Comparison of ENCODE assay signal across 23 cellular contexts in the genomic region with DNA sequence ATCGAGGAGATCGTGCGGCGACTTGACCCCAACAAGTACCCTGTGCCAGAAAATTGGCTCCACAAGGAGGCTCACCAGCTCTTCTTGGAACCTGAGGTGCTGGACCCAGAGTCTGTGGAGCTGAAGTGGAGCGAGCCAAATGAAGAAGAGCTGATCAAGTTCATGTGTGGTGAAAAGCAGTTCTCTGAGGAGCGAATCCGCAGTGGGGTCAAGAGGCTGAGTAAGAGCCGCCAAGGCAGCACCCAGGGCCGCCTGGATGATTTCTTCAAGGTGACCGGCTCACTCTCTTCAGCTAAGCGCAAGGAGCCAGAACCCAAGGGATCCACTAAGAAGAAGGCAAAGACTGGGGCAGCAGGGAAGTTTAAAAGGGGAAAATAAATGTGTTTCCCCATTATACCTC. TPM values are rescaled to one million over a fixed set of nuclear protein-coding genes. Genes with fewer than 3 reads are reported as not detected.
DNase-seq lines count a peak whose midpoint lies in the region; ATAC-seq and TF ChIP-seq lines count a peak whose summit lies in the region.
"Had no signal": no experiment of that assay in that cellular context is flagged by ENCODE, and none has a peak within 500 bp of the region (broad histone marks: within the 10 kb centered on the region; RNA-seq: fewer than 3 reads in every experiment).

No MANE protein-coding gene starts in this region.

- H4K20me1 ChIP-seq in BLaER1 treated with 17β-estradiol and CSF1 and Interleukin-3, amounts not matched to agents 10 nM and 100 nM, result peaks cover 0 to 63% (median 34%) of the 10 kb centered on the region in 11 experiments; a peak in 14 of 22 replicates

- H3K27ac ChIP-seq in BLaER1 treated with 17β-estradiol and CSF1 and Interleukin-3, amounts not matched to agents 10 nM and 100 nM, result no peak overlapping the region; a peak in 1 of 22 replicates
- H3K27ac ChIP-seq in SK-N-MC, result 0 out of 2 replicates have a peak overlapping the region, but pooled peaks have one; percentile 10
- no peak overlapping the region for H3K27ac ChIP-seq in CD8-positive, alpha-beta T cell (ENCODE audit: low read depth, low read length)

- TF ChIP-seq CTCF in nephron progenitor cell (IDR thresholded peaks at IDR 0.05), result no peak
- no peak for TF ChIP-seq CTCF in CD8-positive, alpha-beta T cell (IDR thresholded peaks at IDR 0.05)

- peak overlapping the region in 9 of 11 experiments; percentile 25 to 100 (median 98); a peak in 12 of 22 replicates for H3K9ac ChIP-seq in BLaER1 treated with 17β-estradiol and CSF1 and Interleukin-3, amounts not matched to agents 10 nM and 100 nM
- H3K9ac ChIP-seq in SK-N-MC (ENCODE audit: insufficient read length), result no peak overlapping the region

- H3K4me1 Mint-ChIP-seq in activated CD8-positive, alpha-beta memory T cell treated with anti-CD3 and anti-CD28 coated beads, Interleukin-2, amount 10 ng/mL, durations not matched to agents 7 days and 5 days, result peaks cover 54% of the 10 kb centered on the region
- H3K4me1 Mint-ChIP-seq in nephron progenitor cell, result peaks cover 52% of the 10 kb centered on the region
- H3K4me1 Mint-ChIP-seq in CD8-positive, alpha-beta T cell (ENCODE audit: low read depth), result peaks cover 24% of the 10 kb centered on the region

- H3K27ac Mint-ChIP-seq in activated CD8-positive, alpha-beta memory T cell treated with anti-CD3 and anti-CD28 coated beads, Interleukin-2, amount 10 ng/mL, durations not matched to agents 7 days and 5 days, result peak overlapping the region; percentile 54
- peak overlapping the region; percentile 92 for H3K27ac Mint-ChIP-seq in nephron progenitor cell
- no peak overlapping the region for H3K27ac Mint-ChIP-seq in CD8-positive, alpha-beta T cell

- H3K9me3 Mint-ChIP-seq in activated CD8-positive, alpha-beta memory T cell treated with anti-CD3 and anti-CD28 coated beads, Interleukin-2, amount 10 ng/mL, durations not matched to agents 7 days and 5 days (ENCODE audit: low read depth), result no peaks in the 10 kb centered on the region
- no peaks in the 10 kb centered on the region for H3K9me3 Mint-ChIP-seq in nephron progenitor cell
- no peaks in the 10 kb centered on the region for H3K9me3 Mint-ChIP-seq in CD8-positive, alpha-beta T cell
- H3K9me3 Mint-ChIP-seq: CD8-positive, alpha-beta memory T cell; IgD-negative memory B cell had no signal

- intact Hi-C loops in CD8-positive, alpha-beta T cell (cut with DNase I, micrococcal nuclease), result loop anchor here (2.0 to 10.0 kb wide), 7 partner anchors 76 to 583 kb away; a partner anchor contains a TSS

- TF ChIP-seq POLR2A in GM18505 (IDR thresholded peaks at IDR 0.05; ENCODE audit: borderline replicate concordance, extremely low read depth, insufficient read depth, insufficient read length), result no peak

- H3K9me3 ChIP-seq in BLaER1 treated with 17β-estradiol and CSF1 and Interleukin-3, amounts not matched to agents 10 nM and 100 nM (replicated peaks in 1 of 11), result no peaks in the 10 kb centered on the region
- H3K9me3 ChIP-seq in SK-N-MC (ENCODE audit: low read depth, low read length), result no peaks in the 10 kb centered on the region
- no peaks in the 10 kb centered on the region for H3K9me3 ChIP-seq in CD8-positive, alpha-beta T cell (ENCODE audit: low read length)
- H3K9me3 ChIP-seq: MG63 had no signal

- peaks cover 60% of the 10 kb centered on the region for H3K36me3 Mint-ChIP-seq in activated CD8-positive, alpha-beta memory T cell treated with anti-CD3 and anti-CD28 coated beads, Interleukin-2, amount 10 ng/mL, durations not matched to agents 7 days and 5 days
- H3K36me3 Mint-ChIP-seq in nephron progenitor cell (ENCODE audit: low read depth), result peaks cover 36% of the 10 kb centered on the region
- H3K36me3 Mint-ChIP-seq in CD8-positive, alpha-beta T cell, result peaks cover 29% of the 10 kb centered on the region

- no peak for DNase-seq in activated CD8-positive, alpha-beta memory T cell treated with anti-CD3 and anti-CD28 coated beads, Interleukin-2, amount 10 ng/mL, durations not matched to agents 7 days and 5 days
- DNase-seq in activated CD8-positive, alpha-beta memory T cell treated with anti-CD3 and anti-CD28 coated beads for 24 hours, result no peak
- no peak for DNase-seq in SK-N-MC (ENCODE audit: low read depth, low spot score)
- DNase-seq in nephron progenitor cell, result no peak
- no peak for DNase-seq in DMS153 (lab: John Stamatoyannopoulos, UW)
- DNase-seq in CD8-positive, alpha-beta T cell, result no peak
- DNase-seq: CD8-positive, alpha-beta memory T cell; DMS53; EL; GF-D8; Karpas-422; MG63; NCI-H1048; NCI-H1417 treated with DMSO at 0.1 percent for 48 hours; NCI-H187 treated with DMSO at 0.1 percent for 48 hours; NCI-H2107; NCI-H446 treated with DMSO at 0.1 percent for 48 hours; NCI-H526 treated with DMSO at 0.1 percent for 48 hours; OCI-M1 had no signal

- H3K4me3 ChIP-seq in BLaER1 treated with 17β-estradiol and CSF1 and Interleukin-3, amounts not matched to agents 10 nM and 100 nM, result peak overlapping the region in 1 of 10 experiments; percentile 8; a peak in 1 of 20 replicates
- no peak overlapping the region for H3K4me3 ChIP-seq in SK-N-MC
- no peak overlapping the region for H3K4me3 ChIP-seq in CD8-positive, alpha-beta T cell (ENCODE audit: low read depth, low read length)
- H3K4me3 ChIP-seq: MG63 had no signal

- peak overlapping the region in 8 of 11 experiments; percentile 88 to 94 (median 90); a peak in 8 of 22 replicates for H3K4me2 ChIP-seq in BLaER1 treated with 17β-estradiol and CSF1 and Interleukin-3, amounts not matched to agents 10 nM and 100 nM

- no peak for ATAC-seq in activated CD8-positive, alpha-beta memory T cell treated with anti-CD3 and anti-CD28 coated beads, Interleukin-2, amount 10 ng/mL, durations not matched to agents 7 days and 5 days
- no peak for ATAC-seq in GM18505 (IDR thresholded peaks at IDR 0.05; ENCODE audit: unreplicated experiment)
- no peak for ATAC-seq in CD8-positive, alpha-beta T cell
- ATAC-seq: Right ventricle myocardium inferior had no signal

- POLR2A ChIA-PET in CD8-positive, alpha-beta T cell (lab: Charles Lee), result interaction anchor here (0.9 to 2.3 kb wide), 3 partner anchors 19 to 312 kb away, joined by 3 to 12 read pairs (median 3); no protein-coding TSS in a partner anchor

- H3K4me3 Mint-ChIP-seq in activated CD8-positive, alpha-beta memory T cell treated with anti-CD3 and anti-CD28 coated beads, Interleukin-2, amount 10 ng/mL, durations not matched to agents 7 days and 5 days, result no peak overlapping the region
- H3K4me3 Mint-ChIP-seq in nephron progenitor cell, result no peak overlapping the region
- no peak overlapping the region for H3K4me3 Mint-ChIP-seq in CD8-positive, alpha-beta T cell
- H3K4me3 Mint-ChIP-seq: CD8-positive, alpha-beta memory T cell had no signal

- peaks cover 31 to 62% (median 40%) of the 10 kb centered on the region in 10 experiments for H3K4me1 ChIP-seq in BLaER1 treated with 17β-estradiol and CSF1 and Interleukin-3, amounts not matched to agents 10 nM and 100 nM
- H3K4me1 ChIP-seq in CD8-positive, alpha-beta T cell (ENCODE audit: insufficient read depth, low read length), result peaks cover 14% of the 10 kb centered on the region

- no peaks in the 10 kb centered on the region for H3K27me3 ChIP-seq in BLaER1 treated with 17β-estradiol and CSF1 and Interleukin-3, amounts not matched to agents 10 nM and 100 nM
- no peaks in the 10 kb centered on the region for H3K27me3 ChIP-seq in CD8-positive, alpha-beta T cell (ENCODE audit: insufficient read depth, low read length)
- H3K27me3 ChIP-seq: MG63 had no signal

- H3K27me3 Mint-ChIP-seq in activated CD8-positive, alpha-beta memory T cell treated with anti-CD3 and anti-CD28 coated beads, Interleukin-2, amount 10 ng/mL, durations not matched to agents 7 days and 5 days, result no peaks in the 10 kb centered on the region
- no peaks in the 10 kb centered on the region for H3K27me3 Mint-ChIP-seq in nephron progenitor cell (ENCODE audit: low read depth, poor library complexity)
- no peaks in the 10 kb centered on the region for H3K27me3 Mint-ChIP-seq in CD8-positive, alpha-beta T cell (ENCODE audit: low read depth)
- H3K27me3 Mint-ChIP-seq: CD8-positive, alpha-beta memory T cell; IgD-negative memory B cell had no signal

- CTCF ChIA-PET in activated CD8-positive, alpha-beta memory T cell treated with anti-CD3 and anti-CD28 coated beads, Interleukin-2, amount 10 ng/mL, durations not matched to agents 7 days and 5 days (lab: Charles Lee), result interaction anchor here (1.8 to 13.1 kb wide), 9 partner anchors 18 to 312 kb away, joined by 4 to 173 read pairs (median 32); a partner anchor contains a TSS
- CTCF ChIA-PET in CD8-positive, alpha-beta T cell (lab: Charles Lee), result interaction anchor here (1.2 to 7.2 kb wide), 19 partner anchors 9 to 316 kb away, joined by 3 to 99 read pairs (median 10); a partner anchor contains a TSS

- H3K36me3 ChIP-seq in BLaER1 treated with 17β-estradiol and CSF1 and Interleukin-3, amounts not matched to agents 10 nM and 100 nM, result peaks cover 11 to 67% (median 64%) of the 10 kb centered on the region in 11 experiments
- H3K36me3 ChIP-seq in SK-N-MC (ENCODE audit: insufficient read depth, low read length), result peaks cover 63% of the 10 kb centered on the region
- no peaks in the 10 kb centered on the region for H3K36me3 ChIP-seq in CD8-positive, alpha-beta T cell (ENCODE audit: insufficient read depth, low read length)

RNA-seq across cellular contexts. Expression of a gene that starts 3.4 kb away (rescaled TPM):
- total RNA-seq in activated CD8-positive, alpha-beta memory T cell treated with anti-CD3 and anti-CD28 coated beads, Interleukin-2, amount 10 ng/mL, durations not matched to agents 7 days and 5 days, result 100 to 1,000 TPM; 141 to 150 TPM
- 10 to 100 TPM; 12.9 to 15.2 TPM for total RNA-seq in CD8-positive, alpha-beta T cell

RNA-seq across cellular contexts. Expression of a gene that starts 3.7 kb away (rescaled TPM):
- 100 to 1,000 TPM; 138 to 157 TPM for total RNA-seq in activated CD8-positive, alpha-beta memory T cell treated with anti-CD3 and anti-CD28 coated beads, Interleukin-2, amount 10 ng/mL, durations not matched to agents 7 days and 5 days
- total RNA-seq in CD8-positive, alpha-beta T cell, result 10 to 100 TPM; 48.1 to 53.9 TPM

RNA-seq across cellular contexts. Expression of a gene that starts 20.7 kb away (rescaled TPM):
- total RNA-seq in activated CD8-positive, alpha-beta memory T cell treated with anti-CD3 and anti-CD28 coated beads, Interleukin-2, amount 10 ng/mL, durations not matched to agents 7 days and 5 days, result 10 to 100 TPM; 33.8 to 35.4 TPM
- 1 to 10 TPM; 3.1 TPM for total RNA-seq in CD8-positive, alpha-beta T cell

RNA-seq across cellular contexts. Expression of a gene that starts 32.0 kb away (rescaled TPM):
- 100 to 1,000 TPM; 174 to 184 TPM for total RNA-seq in activated CD8-positive, alpha-beta memory T cell treated with anti-CD3 and anti-CD28 coated beads, Interleukin-2, amount 10 ng/mL, durations not matched to agents 7 days and 5 days
- total RNA-seq in CD8-positive, alpha-beta T cell, result under 1 TPM; 0.31 to 0.52 TPM

RNA-seq across cellular contexts. Expression of a gene that starts 43.7 kb away (rescaled TPM):
- total RNA-seq in activated CD8-positive, alpha-beta memory T cell treated with anti-CD3 and anti-CD28 coated beads, Interleukin-2, amount 10 ng/mL, durations not matched to agents 7 days and 5 days, result 1 to 10 TPM; 2.1 to 2.2 TPM
- total RNA-seq in CD8-positive, alpha-beta T cell, result under 1 TPM; 0.62 to 0.67 TPM

Comparison
In these comparisons a context has a peak if more than half of its experiments do, and no peak if none do; other contexts are left out.
1. RNA of a gene that starts 3.4 kb away (total RNA-seq): 141 to 150 TPM in activated CD8-positive, alpha-beta memory T cell treated with anti-CD3 and anti-CD28 coated beads, Interleukin-2, amount 10 ng/mL, durations not matched to agents 7 days and 5 days; 12.9 to 15.2 TPM in CD8-positive, alpha-beta T cell; every median in the first group is over 4 times any median in the second.
2. RNA of a gene that starts 20.7 kb away (total RNA-seq): 33.8 to 35.4 TPM in activated CD8-positive, alpha-beta memory T cell treated with anti-CD3 and anti-CD28 coated beads, Interleukin-2, amount 10 ng/mL, durations not matched to agents 7 days and 5 days; 3.1 TPM in CD8-positive, alpha-beta T cell; every median in the first group is over 4 times any median in the second.